19 cellular contexts compared by ENCODE assay signal in genomic region chr4:94889961-94890360, GRCh38.
DNase-seq lines count a peak whose midpoint lies in the region; ATAC-seq and TF ChIP-seq lines count a peak whose summit lies in the region.
"Had no signal": no experiment of that assay in that cellular context is flagged by ENCODE, and none has a peak within 500 bp of the region (broad histone marks: within the 10 kb centered on the region; RNA-seq: fewer than 3 reads in every experiment).

No MANE protein-coding gene starts in this region.

- H3K4ac ChIP-seq in neuronal stem cell (ENCODE audit: low read length), result no peak overlapping the region

- H3K27me3 ChIP-seq in adipocyte (replicated peaks; ENCODE audit: control insufficient read depth, insufficient read depth, low read length) (no peaks in the 10 kb centered on the region), fibroblast of lung (ENCODE audit: control insufficient read depth, insufficient read depth, low read length) (no peaks in the 10 kb centered on the region), neuronal stem cell (ENCODE audit: control insufficient read depth in 3 of 3, insufficient read depth in 3 of 3, low read depth in 1 of 3, low read length in 3 of 3) (no peaks in the 10 kb centered on the region), spleen (replicated peaks in 1 of 7) (no peaks in the 10 kb centered on the region)
- H3K27me3 ChIP-seq: BLaER1, uterus had no signal

- H3K27ac ChIP-seq in fibroblast of lung (ENCODE audit: insufficient read depth, low read length) (no peak overlapping the region), neuronal stem cell (replicated peaks; ENCODE audit: low read length) (peak overlapping the region; percentile 69), spleen (no peak overlapping the region)
- H3K27ac ChIP-seq: BLaER1, uterus had no signal

- no peak for TF ChIP-seq POLR2A in spleen (IDR thresholded peaks at IDR 0.05)

- no peak overlapping the region for H2BK15ac ChIP-seq in neuronal stem cell (ENCODE audit: low read length)

- TF ChIP-seq CTCF in fibroblast of lung (conservative IDR thresholded peaks at IDR 0.05 in 1 of 2, IDR thresholded peaks at IDR 0.05 in 1 of 2; ENCODE audit: low read depth in 1 of 2, low read length in 2 of 2) (no peak), spleen (IDR thresholded peaks at IDR 0.05 in 8 of 11, conservative IDR thresholded peaks at IDR 0.05 in 3 of 11) (no peak)

- no peaks in the 10 kb centered on the region for H3K9me3 ChIP-seq in adipocyte (ENCODE audit: control insufficient read depth, low read length)
- H3K9me3 ChIP-seq in fibroblast of lung (ENCODE audit: control insufficient read depth, insufficient read depth, low read depth, low read length), result no peaks in the 10 kb centered on the region
- peaks cover 3 to 32% of the 10 kb centered on the region in 2 donors for H3K9me3 ChIP-seq in neuronal stem cell (replicated peaks in 1 of 2; ENCODE audit: control insufficient read depth in 2 of 2, insufficient read depth in 1 of 2, low read depth in 1 of 2, low read length in 2 of 2)
- H3K9me3 ChIP-seq in spleen, result peaks cover 0 to 13% (median 11%) of the 10 kb centered on the region in 8 donors
- H3K9me3 ChIP-seq: BLaER1, mucosa of descending colon, uterus had no signal

- peak; percentile 7 for DNase-seq in EH (ENCODE audit: low read depth)
- DNase-seq in adipocyte (ENCODE audit: low read depth), result peak; percentile 81
- peak; percentile 74 to 97 for DNase-seq in fibroblast of lung (ENCODE audit: low read depth in 2 of 2)
- no peak for DNase-seq in neuronal stem cell (ENCODE audit: low spot score)
- no peak for DNase-seq in spleen
- DNase-seq in activated T-cell treated with anti-CD3 and anti-CD28 coated beads, Interleukin-2, amount 50 U/mL, for 48 hours, result no peak
- DNase-seq in stimulated activated naive CD8-positive, alpha-beta T cell treated with anti-CD3 and anti-CD28 coated beads, Interleukin-15, Interleukin-2, amounts not matched to agents 100 U/mL and 50 U/mL, for 24 hours, result no peak
- no peak for DNase-seq in NOMO-1 (lab: John Stamatoyannopoulos, UW; ENCODE audit: unreplicated experiment in 2 of 2)
- DNase-seq: activated CD8-positive, alpha-beta T cell treated with anti-CD3 and anti-CD28 coated beads for 36 hours; activated effector memory CD4-positive, alpha-beta T cell treated with Interleukin-2 at 50 U/mL for 16 hours; central memory CD4-positive, alpha-beta T cell; DMS79; mucosa of descending colon; NCI-H2081; NCI-H774; SHP77 treated with DMSO at 0.1 percent for 48 hours; stimulated activated CD4-positive, alpha-beta T cell treated with anti-CD3 and anti-CD28 coated beads, Interleukin-2, amount 100 ng/mL, for 24 hours; uterus had no signal

- H2BK12ac ChIP-seq in neuronal stem cell (ENCODE audit: low read length), result no peak overlapping the region

- no peaks in the 10 kb centered on the region for H3K79me1 ChIP-seq in neuronal stem cell (ENCODE audit: low read depth, low read length)

- H3K4me3 ChIP-seq in adipocyte (ENCODE audit: low read length) (no peak overlapping the region), fibroblast of lung (replicated peaks in 1 of 4; ENCODE audit: control extremely low read depth in 1 of 4, insufficient read depth in 1 of 4, low read depth in 3 of 4, low read length in 4 of 4) (no peak overlapping the region), neuronal stem cell (ENCODE audit: low read length in 2 of 2) (no peak overlapping the region), spleen (no peak overlapping the region)
- H3K4me3 ChIP-seq: BLaER1, mucosa of descending colon, uterus had no signal

- H3K4me2 ChIP-seq in fibroblast of lung (ENCODE audit: extremely low read depth, insufficient read depth, low read length) (no peak overlapping the region), neuronal stem cell (ENCODE audit: insufficient read depth, low read length, poor library complexity, severe bottlenecking) (no peak overlapping the region)
- H3K4me2 ChIP-seq: BLaER1 had no signal

- H2AK5ac ChIP-seq in neuronal stem cell (ENCODE audit: low read depth, low read length), result no peak overlapping the region

- no peak overlapping the region for H3K18ac ChIP-seq in neuronal stem cell (ENCODE audit: low read length)

- no peak overlapping the region for H2BK120ac ChIP-seq in neuronal stem cell (ENCODE audit: low read depth, low read length)

- H2BK5ac ChIP-seq in neuronal stem cell (ENCODE audit: low read length), result no peak overlapping the region

- H3K79me2 ChIP-seq in fibroblast of lung (ENCODE audit: control insufficient read depth, insufficient read depth, low read length), result no peaks in the 10 kb centered on the region

- H2AFZ ChIP-seq in fibroblast of lung (ENCODE audit: low read length) (no peak overlapping the region), neuronal stem cell (ENCODE audit: low read length) (no peak overlapping the region)

- intact Hi-C loops in spleen (cut with DNase I; ENCODE audit: low total_unique reads), result no loop called here

- no peak overlapping the region for H4K91ac ChIP-seq in neuronal stem cell (ENCODE audit: low read depth, low read length, poor library complexity)

- peaks cover 9% of the 10 kb centered on the region for H3K4me1 ChIP-seq in adipocyte (ENCODE audit: control insufficient read depth, insufficient read depth, low read length)
- no peaks in the 10 kb centered on the region for H3K4me1 ChIP-seq in fibroblast of lung (ENCODE audit: control insufficient read depth, extremely low read depth, insufficient read depth, low read length)
- H3K4me1 ChIP-seq in neuronal stem cell (ENCODE audit: control insufficient read depth in 2 of 2, insufficient read depth in 1 of 2, low read depth in 1 of 2, low read length in 2 of 2), result peaks cover 3 to 5% of the 10 kb centered on the region in 2 donors
- H3K4me1 ChIP-seq in spleen, result no peaks in the 10 kb centered on the region
- H3K4me1 ChIP-seq: BLaER1, uterus had no signal

- no peak overlapping the region for H3K23ac ChIP-seq in neuronal stem cell (ENCODE audit: low read depth, low read length, poor library complexity)

- H3K14ac ChIP-seq in neuronal stem cell (ENCODE audit: low read length), result no peak overlapping the region

- H4K8ac ChIP-seq in neuronal stem cell (ENCODE audit: low read depth, low read length), result no peak overlapping the region

- WGBS in neuronal stem cell (ENCODE audit: extremely low coverage in 2 of 2, insufficient read length in 2 of 2, insufficient replicate concordance in 1 of 2), 2 donors, result no CpG with 5 or more reads among the region's 3 CpGs
- WGBS in spleen, 5 donors, result 71 to 86% (median 79%) methylated on average over 3 of the region's 3 CpGs

- H3K36me3 ChIP-seq in adipocyte (ENCODE audit: control insufficient read depth, insufficient read depth, low read length, severe bottlenecking), result no peaks in the 10 kb centered on the region
- no peaks in the 10 kb centered on the region for H3K36me3 ChIP-seq in fibroblast of lung (ENCODE audit: control insufficient read depth, insufficient read depth, low read length)
- no peaks in the 10 kb centered on the region for H3K36me3 ChIP-seq in neuronal stem cell (replicated peaks in 1 of 2; ENCODE audit: control insufficient read depth in 2 of 2, insufficient read depth in 2 of 2, low read length in 2 of 2)
- no peaks in the 10 kb centered on the region for H3K36me3 ChIP-seq in spleen
- H3K36me3 ChIP-seq: BLaER1, uterus had no signal

- no peaks in the 10 kb centered on the region for H4K20me1 ChIP-seq in fibroblast of lung (ENCODE audit: control insufficient read depth, extremely low read depth, insufficient read depth, low read length)
- H4K20me1 ChIP-seq: BLaER1 had no signal

- H3K9ac ChIP-seq in adipocyte (ENCODE audit: low read length) (no peak overlapping the region), fibroblast of lung (ENCODE audit: insufficient read depth, low read length) (no peak overlapping the region), neuronal stem cell (ENCODE audit: low read depth, low read length, poor library complexity) (no peak overlapping the region)
- H3K9ac ChIP-seq: BLaER1 had no signal

- no peak for ATAC-seq in stimulated activated naive CD8-positive, alpha-beta T cell treated with anti-CD3 and anti-CD28 coated beads, Interleukin-15, Interleukin-2, amounts not matched to agents 100 U/mL and 50 U/mL, for 24 hours
- ATAC-seq: activated CD8-positive, alpha-beta T cell treated with anti-CD3 and anti-CD28 coated beads for 36 hours; mucosa of descending colon had no signal

Comparison
In these comparisons a context has a peak if more than half of its experiments do, and no peak if none do; other contexts are left out.
1. DNase-seq: peak in EH (single experiment), adipocyte (single experiment) and fibroblast of lung (2 of 2); none in neuronal stem cell (single experiment), spleen (single experiment), activated T-cell treated with anti-CD3 and anti-CD28 coated beads, Interleukin-2, amount 50 U/mL, for 48 hours (0 of 2), stimulated activated naive CD8-positive, alpha-beta T cell treated with anti-CD3 and anti-CD28 coated beads, Interleukin-15, Interleukin-2, amounts not matched to agents 100 U/mL and 50 U/mL, for 24 hours (single experiment) and NOMO-1 (0 of 2).